In genomic region chr6:31065556-31065955, GRCh38 we compare ENCODE assay signal across 1 cellular context.
TF ChIP-seq lines count a peak whose summit lies in the region.

No MANE protein-coding gene starts in this region.

TF ChIP-seq in IMR-90, 13 proteins besides CTCF, POLR2A, EP300 and RAD21 (continued from another document):
- TF ChIP-seq RCOR1 (IDR thresholded peaks at IDR 0.05; ENCODE audit: insufficient replicate concordance, low read length) (no peak), USF2 (IDR thresholded peaks at IDR 0.05; ENCODE audit: low read depth, low read length) (no peak), ELK1 (IDR thresholded peaks at IDR 0.05; ENCODE audit: borderline replicate concordance, low read depth, low read length) (no peak), SMC3 (IDR thresholded peaks at IDR 0.05; ENCODE audit: low read depth, low read length) (no peak), RFX5 (IDR thresholded peaks at IDR 0.05; ENCODE audit: low read depth, low read length) (no peak), CHD1 (IDR thresholded peaks at IDR 0.05; ENCODE audit: low read depth, low read length) (no peak), MAFK (IDR thresholded peaks at IDR 0.05; ENCODE audit: low read depth, low read length) (no peak), FOS (IDR thresholded peaks at IDR 0.05; ENCODE audit: low read depth, low read length) (no peak), MAZ (IDR thresholded peaks at IDR 0.05; ENCODE audit: borderline replicate concordance, low read depth, low read length) (no peak), CEBPB (IDR thresholded peaks at IDR 0.05; ENCODE audit: low read depth, low read length) (no peak), BHLHE40 (IDR thresholded peaks at IDR 0.05; ENCODE audit: low read depth, low read length) (no peak)
